8 cellular contexts compared by ENCODE assay signal in the genomic region with DNA sequence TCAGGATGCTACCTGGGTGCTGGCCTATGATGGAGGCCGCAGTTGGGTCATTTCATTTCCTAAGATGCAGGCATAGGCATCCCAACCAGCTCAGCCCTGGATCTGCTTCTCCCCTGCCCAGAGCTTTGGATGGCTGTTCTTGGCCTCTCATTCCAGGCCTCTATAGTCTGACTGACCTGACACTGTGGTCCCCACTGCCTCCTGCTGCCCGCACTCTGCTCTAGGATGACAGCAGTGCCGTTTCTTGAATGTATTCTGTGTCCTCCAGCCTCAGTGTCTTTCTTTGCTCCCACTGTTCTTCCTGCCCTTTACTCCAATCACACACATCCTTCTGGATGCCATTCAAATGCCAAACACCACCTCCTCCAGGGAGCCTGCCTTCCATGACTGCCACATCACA.
DNase-seq lines count a peak whose midpoint lies in the region; ATAC-seq and TF ChIP-seq lines count a peak whose summit lies in the region.

No MANE protein-coding gene starts in this region.

- no peak overlapping the region for H3K27ac ChIP-seq in cardiac muscle cell
- H3K27ac ChIP-seq in Peyer's patch = no peak overlapping the region
- H3K27ac ChIP-seq in mesenchymal stem cell (ENCODE audit: low read length, poor library complexity, severe bottlenecking) = no peak overlapping the region

- in situ Hi-C loops in astrocyte of the spinal cord (cut with HindIII; ENCODE audit: low sequenced_read_pairs) = no loop called here

- intact Hi-C loops in Right ventricle myocardium inferior (cut with DNase I) = loop anchor here (5.0 kb wide), 1 partner anchor 175 kb away; no protein-coding TSS in a partner anchor

- POLR2A ChIA-PET in WTC11 (lab: Charles Lee) = no interaction called here

- no peak overlapping the region for H4K91ac ChIP-seq in mesenchymal stem cell (ENCODE audit: low read length)

- H3K36me3 Mint-ChIP-seq in WTC11 = no peaks in the 10 kb centered on the region

- peaks cover 6% of the 10 kb centered on the region for H3K4me1 ChIP-seq in cardiac muscle cell (ENCODE audit: low read depth)
- no peaks in the 10 kb centered on the region for H3K4me1 ChIP-seq in Peyer's patch
- peaks cover 8% of the 10 kb centered on the region for H3K4me1 ChIP-seq in mesenchymal stem cell (ENCODE audit: control insufficient read depth, insufficient read depth, low read depth, low read length)

- TF ChIP-seq CTCF in cardiac muscle cell (IDR thresholded peaks at IDR 0.05; ENCODE audit: low read depth, low read length) (peak; percentile 75), Peyer's patch (IDR thresholded peaks at IDR 0.05) (peak in 4 of 6 experiments; percentile 33 to 69 (median 53)), astrocyte of the spinal cord (IDR thresholded peaks at IDR 0.05; ENCODE audit: low read depth, low read length) (peak; percentile 80), WTC11 (IDR thresholded peaks at IDR 0.05) (no peak)

- no peak overlapping the region for H4K8ac ChIP-seq in mesenchymal stem cell (ENCODE audit: low read length)

- peak overlapping the region; percentile 49 for H2AFZ ChIP-seq in mesenchymal stem cell (ENCODE audit: low read depth, low read length)

- no peak overlapping the region for H3K4me3 Mint-ChIP-seq in WTC11

- H3K9me3 Mint-ChIP-seq in WTC11 = no peaks in the 10 kb centered on the region

- WGBS in mesenchymal stem cell = 73% methylated on average over 3 of the region's 3 CpGs

- no peak overlapping the region for H2BK120ac ChIP-seq in mesenchymal stem cell (ENCODE audit: low read depth, low read length)

- no peak overlapping the region for H3K4ac ChIP-seq in mesenchymal stem cell (ENCODE audit: low read depth in 1 of 2, low read length in 2 of 2)

- ATAC-seq in Right ventricle myocardium inferior = no peak
- ATAC-seq in WTC11 = no peak

- no peak overlapping the region for H2BK12ac ChIP-seq in mesenchymal stem cell (ENCODE audit: low read length in 2 of 2)

- H3K27me3 ChIP-seq in cardiac muscle cell = no peaks in the 10 kb centered on the region
- no peaks in the 10 kb centered on the region for H3K27me3 ChIP-seq in Peyer's patch
- peaks cover 0 to 47% of the 10 kb centered on the region in 2 experiments for H3K27me3 ChIP-seq in mesenchymal stem cell (ENCODE audit: control insufficient read depth in 1 of 2, insufficient read depth in 1 of 2, low read length in 2 of 2)

- no peak overlapping the region for H3K4me2 ChIP-seq in mesenchymal stem cell (ENCODE audit: low read length, poor library complexity, severe bottlenecking)

- no peak overlapping the region for H3K9ac ChIP-seq in mesenchymal stem cell (ENCODE audit: low read length)

- TF ChIP-seq POLR2A in Peyer's patch (IDR thresholded peaks at IDR 0.05) = no peak

- no peak overlapping the region for H2BK5ac ChIP-seq in mesenchymal stem cell (ENCODE audit: low read depth, low read length, poor library complexity, severe bottlenecking)

- no peaks in the 10 kb centered on the region for H3K27me3 Mint-ChIP-seq in WTC11 (ENCODE audit: low read depth)

- CTCF ChIA-PET in WTC11 (lab: Charles Lee) = interaction anchor here (1.0 kb wide), 1 partner anchor 173 kb away, joined by 3 read pairs; no protein-coding TSS in a partner anchor

- H3K23ac ChIP-seq in mesenchymal stem cell (ENCODE audit: low read length in 2 of 2) = no peak overlapping the region

- H3K9me3 ChIP-seq in cardiac muscle cell (ENCODE audit: low read depth) = no peaks in the 10 kb centered on the region
- no peaks in the 10 kb centered on the region for H3K9me3 ChIP-seq in Peyer's patch
- no peaks in the 10 kb centered on the region for H3K9me3 ChIP-seq in mesenchymal stem cell (ENCODE audit: control insufficient read depth, low read length)

- no peak overlapping the region for H3K4me3 ChIP-seq in cardiac muscle cell
- H3K4me3 ChIP-seq in Peyer's patch = no peak overlapping the region
- H3K4me3 ChIP-seq in astrocyte of the spinal cord (ENCODE audit: low read depth, low read length) = no peak overlapping the region
- H3K4me3 ChIP-seq in mesenchymal stem cell (ENCODE audit: insufficient read depth in 1 of 2, low read depth in 1 of 2, low read length in 2 of 2) = no peak overlapping the region

- peaks cover 4% of the 10 kb centered on the region; the same call in 1 of the 2 replicates for H3K4me1 Mint-ChIP-seq in WTC11

- H2BK15ac ChIP-seq in mesenchymal stem cell (ENCODE audit: low read depth, poor library complexity, severe bottlenecking) = no peak overlapping the region

- H2AK5ac ChIP-seq in mesenchymal stem cell (ENCODE audit: low read length, severe bottlenecking) = no peak overlapping the region

- H3K27ac Mint-ChIP-seq in WTC11 = no peak overlapping the region

- peak; percentile 58 to 73 for DNase-seq in cardiac muscle cell (ENCODE audit: low read depth in 1 of 2, low spot score in 1 of 2)
- DNase-seq in Right ventricle myocardium inferior (ENCODE audit: missing footprints) = no peak
- DNase-seq in Peyer's patch = peak; percentile 30 to 71 (median 58)
- peak; percentile 42 for DNase-seq in astrocyte of the spinal cord (ENCODE audit: low read depth, low spot score)
- peak; percentile 29 for DNase-seq in mesenchymal stem cell
- no peak for DNase-seq in GOT3 (lab: John Stamatoyannopoulos, UW)
- DNase-seq in WTC11 (ENCODE audit: low spot score) = no peak
- DNase-seq in NCI-H1048 (lab: John Stamatoyannopoulos, UW) = no peak

- no peak overlapping the region for H3K14ac ChIP-seq in mesenchymal stem cell (ENCODE audit: low read length in 2 of 2)

- H3K79me1 ChIP-seq in mesenchymal stem cell (replicated peaks; ENCODE audit: low read length, poor library complexity, severe bottlenecking) = no peaks in the 10 kb centered on the region

- no peak overlapping the region for H3K18ac ChIP-seq in mesenchymal stem cell (ENCODE audit: low read depth in 1 of 2, low read length in 2 of 2)

- H3K36me3 ChIP-seq in cardiac muscle cell (no peaks in the 10 kb centered on the region), Peyer's patch (no peaks in the 10 kb centered on the region), mesenchymal stem cell (ENCODE audit: control insufficient read depth in 1 of 2, insufficient read depth in 2 of 2, low read depth in 1 of 2, low read length in 2 of 2) (no peaks in the 10 kb centered on the region)

TF ChIP-seq in WTC11, 78 proteins besides CTCF, POLR2A, EP300 and RAD21 (continues in another document):
- TF ChIP-seq, protein P1, sequence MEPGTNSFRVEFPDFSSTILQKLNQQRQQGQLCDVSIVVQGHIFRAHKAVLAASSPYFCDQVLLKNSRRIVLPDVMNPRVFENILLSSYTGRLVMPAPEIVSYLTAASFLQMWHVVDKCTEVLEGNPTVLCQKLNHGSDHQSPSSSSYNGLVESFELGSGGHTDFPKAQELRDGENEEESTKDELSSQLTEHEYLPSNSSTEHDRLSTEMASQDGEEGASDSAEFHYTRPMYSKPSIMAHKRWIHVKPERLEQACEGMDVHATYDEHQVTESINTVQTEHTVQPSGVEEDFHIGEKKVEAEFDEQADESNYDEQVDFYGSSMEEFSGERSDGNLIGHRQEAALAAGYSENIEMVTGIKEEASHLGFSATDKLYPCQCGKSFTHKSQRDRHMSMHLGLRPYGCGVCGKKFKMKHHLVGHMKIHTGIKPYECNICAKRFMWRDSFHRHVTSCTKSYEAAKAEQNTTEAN (CRISPR knock-in tag; IDR thresholded peaks at IDR 0.05) = no peak
- TF ChIP-seq, protein P2, sequence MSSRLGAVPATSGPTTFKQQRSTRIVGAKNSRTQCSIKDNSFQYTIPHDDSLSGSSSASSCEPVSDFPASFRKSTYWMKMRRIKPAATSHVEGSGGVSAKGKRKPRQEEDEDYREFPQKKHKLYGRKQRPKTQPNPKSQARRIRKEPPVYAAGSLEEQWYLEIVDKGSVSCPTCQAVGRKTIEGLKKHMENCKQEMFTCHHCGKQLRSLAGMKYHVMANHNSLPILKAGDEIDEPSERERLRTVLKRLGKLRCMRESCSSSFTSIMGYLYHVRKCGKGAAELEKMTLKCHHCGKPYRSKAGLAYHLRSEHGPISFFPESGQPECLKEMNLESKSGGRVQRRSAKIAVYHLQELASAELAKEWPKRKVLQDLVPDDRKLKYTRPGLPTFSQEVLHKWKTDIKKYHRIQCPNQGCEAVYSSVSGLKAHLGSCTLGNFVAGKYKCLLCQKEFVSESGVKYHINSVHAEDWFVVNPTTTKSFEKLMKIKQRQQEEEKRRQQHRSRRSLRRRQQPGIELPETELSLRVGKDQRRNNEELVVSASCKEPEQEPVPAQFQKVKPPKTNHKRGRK (CRISPR knock-in tag; IDR thresholded peaks at IDR 0.05; ENCODE audit: borderline replicate concordance) = no peak
- TF ChIP-seq, protein P3, sequence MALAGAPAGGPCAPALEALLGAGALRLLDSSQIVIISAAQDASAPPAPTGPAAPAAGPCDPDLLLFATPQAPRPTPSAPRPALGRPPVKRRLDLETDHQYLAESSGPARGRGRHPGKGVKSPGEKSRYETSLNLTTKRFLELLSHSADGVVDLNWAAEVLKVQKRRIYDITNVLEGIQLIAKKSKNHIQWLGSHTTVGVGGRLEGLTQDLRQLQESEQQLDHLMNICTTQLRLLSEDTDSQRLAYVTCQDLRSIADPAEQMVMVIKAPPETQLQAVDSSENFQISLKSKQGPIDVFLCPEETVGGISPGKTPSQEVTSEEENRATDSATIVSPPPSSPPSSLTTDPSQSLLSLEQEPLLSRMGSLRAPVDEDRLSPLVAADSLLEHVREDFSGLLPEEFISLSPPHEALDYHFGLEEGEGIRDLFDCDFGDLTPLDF (CRISPR knock-in tag; IDR thresholded peaks at IDR 0.05) = no peak
- TF ChIP-seq NR3C1 (CRISPR knock-in tag; conservative IDR thresholded peaks at IDR 0.05; ENCODE audit: low read depth) (no peak), PRRX2 (CRISPR knock-in tag; IDR thresholded peaks at IDR 0.05) (no peak), NR2C2 (CRISPR knock-in tag; IDR thresholded peaks at IDR 0.05) (no peak), ZNF232 (CRISPR knock-in tag; IDR thresholded peaks at IDR 0.05) (no peak)
- TF ChIP-seq, protein P4, sequence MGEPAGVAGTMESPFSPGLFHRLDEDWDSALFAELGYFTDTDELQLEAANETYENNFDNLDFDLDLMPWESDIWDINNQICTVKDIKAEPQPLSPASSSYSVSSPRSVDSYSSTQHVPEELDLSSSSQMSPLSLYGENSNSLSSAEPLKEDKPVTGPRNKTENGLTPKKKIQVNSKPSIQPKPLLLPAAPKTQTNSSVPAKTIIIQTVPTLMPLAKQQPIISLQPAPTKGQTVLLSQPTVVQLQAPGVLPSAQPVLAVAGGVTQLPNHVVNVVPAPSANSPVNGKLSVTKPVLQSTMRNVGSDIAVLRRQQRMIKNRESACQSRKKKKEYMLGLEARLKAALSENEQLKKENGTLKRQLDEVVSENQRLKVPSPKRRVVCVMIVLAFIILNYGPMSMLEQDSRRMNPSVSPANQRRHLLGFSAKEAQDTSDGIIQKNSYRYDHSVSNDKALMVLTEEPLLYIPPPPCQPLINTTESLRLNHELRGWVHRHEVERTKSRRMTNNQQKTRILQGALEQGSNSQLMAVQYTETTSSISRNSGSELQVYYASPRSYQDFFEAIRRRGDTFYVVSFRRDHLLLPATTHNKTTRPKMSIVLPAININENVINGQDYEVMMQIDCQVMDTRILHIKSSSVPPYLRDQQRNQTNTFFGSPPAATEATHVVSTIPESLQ (CRISPR knock-in tag; IDR thresholded peaks at IDR 0.05) = no peak

Comparison
In these comparisons a context has a peak if more than half of its experiments do, and no peak if none do; other contexts are left out.
1. DNase-seq: peak in cardiac muscle cell (2 of 2), Peyer's patch (3 of 3), astrocyte of the spinal cord (single experiment) and mesenchymal stem cell (single experiment); none in Right ventricle myocardium inferior (single experiment), GOT3 (single experiment), WTC11 (single experiment) and NCI-H1048 (single experiment).